Comparison of ENCODE assay signal across 9 cellular contexts in the genomic region with DNA sequence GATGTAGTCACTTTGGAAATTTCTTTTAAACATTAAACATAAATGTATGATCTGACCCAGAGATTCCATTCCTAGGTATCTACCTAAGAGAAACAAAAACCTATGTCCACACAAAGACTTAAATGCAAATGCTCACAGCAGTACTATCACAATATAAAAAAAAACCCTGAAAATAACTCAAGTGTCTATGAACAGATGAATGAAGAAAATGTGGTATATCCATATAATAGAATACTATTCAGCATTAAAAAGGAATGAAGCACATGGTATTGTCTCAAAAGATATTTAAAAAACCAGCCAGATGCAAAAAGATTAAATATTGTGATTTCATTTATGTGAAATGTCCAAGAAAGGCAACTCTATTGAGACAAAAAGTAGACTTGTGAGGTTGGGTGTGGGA. TPM values are rescaled to one million over a fixed set of nuclear protein-coding genes. Genes with fewer than 3 reads are reported as not detected.
"Had no signal": no experiment of that assay in that cellular context is flagged by ENCODE, and none has a peak within 500 bp of the region (broad histone marks: within the 10 kb centered on the region; RNA-seq: fewer than 3 reads in every experiment).

No MANE protein-coding gene starts in this region.

- ATAC-seq: GM12878 had no signal

- DNase-seq: GDM1, GF-D8 had no signal

- H3K4me3 ChIP-seq: GM12878 had no signal

- FAIRE-seq: G401.6, GM12878, GM12891, GM12892, GM18507, GM19239 had no signal

RNA-seq across cellular contexts. Expression of a gene that starts 57.6 kb away (rescaled TPM):
- total RNA-seq: G401 had no signal
